ENCODE assay signal across 19 cellular contexts in the genomic region with DNA sequence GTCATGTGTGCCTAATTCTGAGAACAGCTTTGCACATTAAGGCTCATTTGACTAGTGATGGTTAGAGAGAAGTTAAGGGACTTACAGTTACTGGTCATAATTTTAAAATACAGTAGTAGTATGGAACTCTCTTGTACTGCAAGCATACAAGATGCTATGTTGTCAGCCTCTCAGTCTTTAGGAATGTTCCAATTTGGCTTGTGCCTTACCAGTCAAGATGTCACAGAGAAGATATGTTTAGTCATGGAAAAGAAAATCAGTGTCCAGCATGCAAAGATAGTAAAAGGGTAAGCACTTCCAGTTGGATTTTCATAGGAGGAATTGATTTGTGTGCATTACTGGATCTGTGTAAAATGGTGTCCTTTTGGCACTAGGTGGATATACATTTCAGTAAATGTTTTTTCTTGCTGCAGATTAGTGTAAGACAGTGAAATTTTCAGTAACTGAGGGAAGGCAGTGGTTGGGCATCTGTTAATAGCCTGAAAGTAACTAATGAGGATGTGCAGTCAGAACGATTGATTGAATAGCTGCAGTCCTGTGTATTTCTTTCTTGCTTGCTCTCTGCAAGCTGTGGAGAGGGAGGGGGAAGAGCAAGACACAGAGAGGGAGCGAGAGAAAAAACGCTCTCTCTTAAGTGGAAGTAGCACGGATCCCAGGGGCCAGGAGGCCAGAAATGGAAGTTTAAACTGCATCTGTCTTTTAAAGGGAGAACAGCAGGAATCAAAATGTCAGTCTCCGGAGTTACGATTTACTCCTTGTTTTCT.
DNase-seq lines count a peak whose midpoint lies in the region; ATAC-seq, FAIRE-seq and TF ChIP-seq lines count a peak whose summit lies in the region.
"Had no signal": no experiment of that assay in that cellular context is flagged by ENCODE, and none has a peak within 500 bp of the region (broad histone marks: within the 10 kb centered on the region; RNA-seq: fewer than 3 reads in every experiment).

No MANE protein-coding gene starts in this region.

- H3K27ac Mint-ChIP-seq in brain = peak overlapping the region; percentile 13 to 86 (median 58)
- no peak overlapping the region for H3K27ac Mint-ChIP-seq in activated T-cell treated with anti-CD3 and anti-CD28 coated beads, Interleukin-2, amount 50 U/mL, for 72 hours

- H3K36me3 ChIP-seq in keratinocyte (ENCODE audit: control insufficient read depth in 2 of 2, extremely low read depth in 1 of 2, insufficient read depth in 2 of 2, low read length in 2 of 2) = no peaks in the 10 kb centered on the region
- H3K36me3 ChIP-seq in skeletal muscle tissue (ENCODE audit: control insufficient read depth in 3 of 3, insufficient read depth in 3 of 3, low read length in 3 of 3) = no peaks in the 10 kb centered on the region
- H3K36me3 ChIP-seq: neutrophil had no signal

- peaks cover 9% of the 10 kb centered on the region for H3K79me2 ChIP-seq in keratinocyte (ENCODE audit: control insufficient read depth, insufficient read depth, low read length)

- H3K9me3 ChIP-seq in keratinocyte (ENCODE audit: control insufficient read depth, low read depth, low read length) = no peaks in the 10 kb centered on the region
- H3K9me3 ChIP-seq in skeletal muscle tissue (ENCODE audit: control insufficient read depth in 3 of 3, low read length in 3 of 3) = no peaks in the 10 kb centered on the region
- H3K9me3 ChIP-seq: neutrophil had no signal

- peaks cover 3% of the 10 kb centered on the region for H3K27me3 Mint-ChIP-seq in brain
- H3K27me3 Mint-ChIP-seq in activated T-cell treated with anti-CD3 and anti-CD28 coated beads, Interleukin-2, amount 50 U/mL, for 72 hours (ENCODE audit: low read depth) = no peaks in the 10 kb centered on the region

- no peak for DNase-seq in Right ventricle myocardium superior
- DNase-seq in Right ventricle myocardium inferior (ENCODE audit: missing footprints) = no peak
- DNase-seq in keratinocyte (ENCODE audit: low read depth, low spot score) = no peak
- no peak for DNase-seq in activated T-cell treated with anti-CD3 and anti-CD28 coated beads, Interleukin-2, amount 50 U/mL, for 72 hours
- DNase-seq in HEK293T (ENCODE audit: extremely low spot score) = no peak
- DNase-seq: 8988T; activated CD4-positive, alpha-beta T cell treated with anti-CD3 and anti-CD28 coated beads for 1 hour; activated T-cell treated with anti-CD3 and anti-CD28 coated beads, Interleukin-2, amount 50 U/mL, for 1 hour; amniotic stem cell; effector CD8-positive, alpha-beta T cell; left cardiac atrium; NCI-H1105; NCI-H446; stimulated activated CD4-positive, alpha-beta T cell treated with anti-CD3 and anti-CD28 coated beads, Interleukin-15, amount 100 ng/mL, for 24 hours; T-helper 1 cell had no signal

- H3K9me1 ChIP-seq in keratinocyte (ENCODE audit: control insufficient read depth, extremely low read depth, insufficient read depth, low read length) = no peaks in the 10 kb centered on the region

- H3K27ac ChIP-seq in keratinocyte (ENCODE audit: control insufficient read depth, insufficient read depth, low read length) (no peak overlapping the region), skeletal muscle tissue (ENCODE audit: low read depth, low read length) (no peak overlapping the region)
- H3K27ac ChIP-seq: neutrophil had no signal

- peak; percentile 53 for FAIRE-seq in keratinocyte (lab: Jason Lieb, UNC)

- H3K4me3 ChIP-seq in keratinocyte (ENCODE audit: control insufficient read depth in 2 of 3, extremely low read depth in 1 of 3, insufficient read depth in 2 of 3, low read depth in 1 of 3, low read length in 3 of 3) (no peak overlapping the region), skeletal muscle tissue (ENCODE audit: low read length in 3 of 3) (peak overlapping the region in 2 of 3 donors; percentile 32 to 36)

- H3K9me3 Mint-ChIP-seq in brain = no peaks in the 10 kb centered on the region
- peaks cover 0 to 1% of the 10 kb centered on the region in 2 donors for H3K9me3 Mint-ChIP-seq in activated T-cell treated with anti-CD3 and anti-CD28 coated beads, Interleukin-2, amount 50 U/mL, for 72 hours

- no peak overlapping the region for H2AFZ ChIP-seq in keratinocyte (ENCODE audit: control insufficient read depth, low read length)

- peak overlapping the region; percentile 25 for H3K4me2 ChIP-seq in keratinocyte (ENCODE audit: control insufficient read depth, extremely low read depth, insufficient read depth, low read depth, low read length)

- H4K20me1 ChIP-seq in keratinocyte (ENCODE audit: control insufficient read depth, extremely low read depth, insufficient read depth, low read length) = no peaks in the 10 kb centered on the region

- TF ChIP-seq CTCF in brain (conservative IDR thresholded peaks at IDR 0.05) (no peak), keratinocyte (optimal IDR thresholded peaks at IDR 0.05 in 1 of 3, IDR thresholded peaks at IDR 0.05 in 1 of 3, conservative IDR thresholded peaks at IDR 0.05 in 1 of 3; ENCODE audit: extremely low read depth in 1 of 3, insufficient read depth in 2 of 3, low read length in 3 of 3) (no peak)

- dilution Hi-C loops in keratinocyte (cut with MboI; ENCODE audit: extremely low pct_ligation_motif_present, low sequenced_read_pairs) = no loop called here

- peaks cover 43% of the 10 kb centered on the region for H3K4me1 Mint-ChIP-seq in brain
- no peaks in the 10 kb centered on the region for H3K4me1 Mint-ChIP-seq in activated T-cell treated with anti-CD3 and anti-CD28 coated beads, Interleukin-2, amount 50 U/mL, for 72 hours (ENCODE audit: low read depth)

- ATAC-seq in Right ventricle myocardium superior (ENCODE audit: poor library complexity) (peak; percentile 36), Right ventricle myocardium inferior (no peak), HG02885 (IDR thresholded peaks at IDR 0.05; ENCODE audit: poor library complexity, unreplicated experiment) (no peak)
- no peak for ATAC-seq in activated T-cell treated with anti-CD3 and anti-CD28 coated beads, Interleukin-2, amount 50 U/mL, for 72 hours (replicated peaks in 1 of 2)

- intact Hi-C loops in Right ventricle myocardium superior (cut with DNase I) = no loop called here
- intact Hi-C loops in Right ventricle myocardium inferior (cut with DNase I) = no loop called here

- H3K27me3 ChIP-seq in keratinocyte (ENCODE audit: control insufficient read depth, extremely low read depth, insufficient read depth, low read length) = no peaks in the 10 kb centered on the region
- no peaks in the 10 kb centered on the region for H3K27me3 ChIP-seq in skeletal muscle tissue (ENCODE audit: control insufficient read depth in 3 of 3, insufficient read depth in 3 of 3, low read length in 3 of 3)
- H3K27me3 ChIP-seq: neutrophil had no signal

- POLR2A ChIA-PET in HEK293T (lab: Yijun Ruan, JAX) = no interaction called here

- H3K4me3 Mint-ChIP-seq in brain = peak overlapping the region; percentile 38 to 73 (median 57)
- no peak overlapping the region for H3K4me3 Mint-ChIP-seq in activated T-cell treated with anti-CD3 and anti-CD28 coated beads, Interleukin-2, amount 50 U/mL, for 72 hours

- H3K36me3 Mint-ChIP-seq in brain = peaks cover 18% of the 10 kb centered on the region
- H3K36me3 Mint-ChIP-seq in activated T-cell treated with anti-CD3 and anti-CD28 coated beads, Interleukin-2, amount 50 U/mL, for 72 hours (ENCODE audit: insufficient read depth in 2 of 2) = no peaks in the 10 kb centered on the region

- H3K9ac ChIP-seq in keratinocyte (ENCODE audit: control insufficient read depth, extremely low read depth, insufficient read depth, low read length) = no peak overlapping the region
- H3K9ac ChIP-seq in skeletal muscle tissue (ENCODE audit: low read depth in 1 of 3, low read length in 3 of 3) = peak overlapping the region; percentile 34 to 58 (median 55)

- H3K4me1 ChIP-seq in keratinocyte (ENCODE audit: control insufficient read depth, extremely low read depth, insufficient read depth, low read length) (peaks cover 14% of the 10 kb centered on the region), skeletal muscle tissue (ENCODE audit: control insufficient read depth in 3 of 3, insufficient read depth in 3 of 3, low read length in 3 of 3) (peaks cover 9 to 13% (median 10%) of the 10 kb centered on the region in 3 donors)

- CTCF ChIA-PET in HEK293T (lab: Yijun Ruan, JAX) = no interaction called here

TF ChIP-seq in HEK293T, 16 proteins besides CTCF, POLR2A, EP300 and RAD21:
- no peak for TF ChIP-seq ARNT (IDR thresholded peaks at IDR 0.05)
- no peak for TF ChIP-seq CTBP1 (IDR thresholded peaks at IDR 0.05; ENCODE audit: borderline replicate concordance)
- TF ChIP-seq FOXK2 (IDR thresholded peaks at IDR 0.05) = no peak
- no peak for TF ChIP-seq SUZ12 (IDR thresholded peaks at IDR 0.05)
- TF ChIP-seq L3MBTL2 (conservative IDR thresholded peaks at IDR 0.05) = no peak
- no peak for TF ChIP-seq BHLHE40 (IDR thresholded peaks at IDR 0.05; ENCODE audit: borderline replicate concordance)
- TF ChIP-seq LEF1 (IDR thresholded peaks at IDR 0.05; ENCODE audit: borderline replicate concordance) = no peak
- no peak for TF ChIP-seq PKNOX1 (IDR thresholded peaks at IDR 0.05)
- no peak for TF ChIP-seq HDGF (IDR thresholded peaks at IDR 0.05; ENCODE audit: borderline replicate concordance)
- TF ChIP-seq ELF4 (IDR thresholded peaks at IDR 0.05) = no peak
- no peak for TF ChIP-seq ZNF384 (IDR thresholded peaks at IDR 0.05)
- TF ChIP-seq FOXM1 (IDR thresholded peaks at IDR 0.05; ENCODE audit: borderline replicate concordance) = no peak
- TF ChIP-seq FOXA1 (IDR thresholded peaks at IDR 0.05) = no peak
- TF ChIP-seq SP1 (IDR thresholded peaks at IDR 0.05) = no peak
- no peak for TF ChIP-seq TARDBP (IDR thresholded peaks at IDR 0.05)
- TF ChIP-seq NFRKB (IDR thresholded peaks at IDR 0.05) = no peak

Comparison
In these comparisons a context has a peak if more than half of its experiments do, and no peak if none do; other contexts are left out.
1. H3K4me3 Mint-ChIP-seq: peak in brain (5 of 5); none in activated T-cell treated with anti-CD3 and anti-CD28 coated beads, Interleukin-2, amount 50 U/mL, for 72 hours (0 of 2).
2. H3K4me3 ChIP-seq: peak in skeletal muscle tissue (2 of 3); none in keratinocyte (0 of 3).